21 cellular contexts compared by ENCODE assay signal in the genomic region with DNA sequence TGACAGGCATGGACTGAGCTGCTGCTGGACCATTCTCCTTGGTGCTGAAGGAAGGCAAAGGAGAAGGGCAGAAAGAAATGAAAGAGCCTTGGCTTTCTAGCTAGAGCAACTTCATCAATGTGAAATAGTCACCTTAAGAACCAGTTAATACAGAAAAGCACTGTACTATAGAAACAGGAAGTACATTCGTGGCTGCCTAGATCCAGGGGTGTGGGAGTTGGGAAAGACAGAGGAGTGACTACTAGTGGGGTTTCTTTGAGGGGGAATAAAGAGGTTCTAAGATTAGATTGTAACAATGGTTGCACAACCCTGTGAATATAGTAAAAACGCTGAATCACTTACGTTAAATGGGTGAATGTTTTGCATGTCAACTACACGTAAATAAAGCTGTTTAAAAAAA. TPM values are rescaled to one million over a fixed set of nuclear protein-coding genes. Genes with fewer than 3 reads are reported as not detected.
"Had no signal": no experiment of that assay in that cellular context is flagged by ENCODE, and none has a peak within 500 bp of the region (broad histone marks: within the 10 kb centered on the region; RNA-seq: fewer than 3 reads in every experiment).

No MANE protein-coding gene starts in this region.

RNA-seq across cellular contexts. Expression of gene C22orf42, which starts 8.5 kb away (rescaled TPM):
- total RNA-seq: esophagus mucosa; fibroblast of lung; foreskin keratinocyte; gastroesophageal sphincter; heart left ventricle; hepatocyte; kidney; left lobe of liver; liver; lung; natural killer cell treated with Interleukin-12 subunit alpha and Interleukin-12 subunit beta and Interleukin-15 and Interleukin-18, amount 100 ng/mL, for 72 hours; neural crest cell; osteoblast; right atrium auricular region; sciatic nerve; smooth muscle cell; stomach; subcutaneous adipose tissue; temporal lobe; thyroid gland; urinary bladder had no signal
- polyA plus RNA-seq: fibroblast of lung, foreskin keratinocyte, heart left ventricle, hepatocyte, liver, smooth muscle cell, urinary bladder had no signal

RNA-seq across cellular contexts. Expression of gene RFPL2, which starts 54.3 kb away (rescaled TPM):
- total RNA-seq: esophagus mucosa; fibroblast of lung; foreskin keratinocyte; heart left ventricle; kidney; left lobe of liver; lung; natural killer cell treated with Interleukin-12 subunit alpha and Interleukin-12 subunit beta and Interleukin-15 and Interleukin-18, amount 100 ng/mL, for 72 hours; osteoblast; right atrium auricular region; sciatic nerve; smooth muscle cell; stomach; thyroid gland; urinary bladder had no signal
- polyA plus RNA-seq: fibroblast of lung, foreskin keratinocyte, heart left ventricle, hepatocyte, smooth muscle cell, stomach, urinary bladder had no signal
